9 cellular contexts compared by ENCODE assay signal in the genomic region with DNA sequence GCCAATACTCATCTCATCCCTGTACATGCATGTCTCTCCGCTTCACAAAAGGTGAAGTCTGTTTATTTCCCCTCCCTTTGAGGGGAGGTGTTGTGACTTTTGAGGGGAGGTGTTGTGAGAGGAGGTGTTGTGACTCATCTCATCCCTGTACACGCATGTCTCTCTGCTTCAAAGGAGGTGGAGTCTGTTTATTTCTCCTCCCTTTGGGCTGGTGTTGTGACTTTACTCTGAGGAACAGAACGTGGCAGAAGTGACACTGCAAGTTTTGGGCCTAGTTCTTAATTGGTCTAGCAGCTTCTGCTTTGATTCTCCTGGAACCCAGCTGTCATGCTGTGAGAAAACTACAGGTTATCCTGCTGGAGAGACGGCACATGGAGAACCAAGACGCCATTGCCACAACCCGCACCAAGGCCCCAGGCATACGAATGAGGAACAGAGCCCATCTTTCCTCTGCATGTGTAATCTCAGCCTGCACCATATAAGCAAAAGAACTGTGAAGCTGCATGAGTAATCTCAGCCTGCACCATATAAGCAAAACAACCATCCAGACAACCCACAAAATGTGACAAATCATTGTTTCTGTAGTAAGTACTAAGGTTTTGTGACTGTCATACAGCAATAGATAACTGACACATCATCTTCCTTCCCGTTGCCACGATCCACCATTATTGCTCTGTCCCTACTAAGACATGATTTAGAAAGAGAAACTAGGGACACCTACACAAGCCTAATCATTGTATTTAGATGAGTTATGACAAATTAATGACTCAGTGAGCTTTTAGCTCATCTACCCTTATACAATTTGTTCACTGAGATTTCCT. TPM values are rescaled to one million over a fixed set of nuclear protein-coding genes. Genes with fewer than 3 reads are reported as not detected.
DNase-seq lines count a peak whose midpoint lies in the region; ATAC-seq and TF ChIP-seq lines count a peak whose summit lies in the region.
"Had no signal": no experiment of that assay in that cellular context is flagged by ENCODE, and none has a peak within 500 bp of the region (broad histone marks: within the 10 kb centered on the region; RNA-seq: fewer than 3 reads in every experiment).

No MANE protein-coding gene starts in this region.

- H3K36me3 ChIP-seq in CD8-positive, alpha-beta T cell (ENCODE audit: insufficient read depth, low read length): peaks cover 5% of the 10 kb centered on the region

- CTCF ChIA-PET in CD8-positive, alpha-beta T cell (lab: Charles Lee): interaction anchor here (1.6 to 1.8 kb wide), 2 partner anchors 30 to 475 kb away, joined by 4 to 5 read pairs; partner anchors contain the start of gene GALNT4

- no peaks in the 10 kb centered on the region for H3K9me3 ChIP-seq in CD8-positive, alpha-beta T cell (ENCODE audit: low read length)

- H3K4me1 Mint-ChIP-seq in CD8-positive, alpha-beta T cell (ENCODE audit: low read depth): peaks cover 8% of the 10 kb centered on the region
- H3K4me1 Mint-ChIP-seq in T-helper 2 cell treated with Interferon-gamma antibody and Interleukin-4, amounts not matched to agents 5 μg/mL and 100 μg/mL, for 36 hours (ENCODE audit: low read depth): peaks cover 19% of the 10 kb centered on the region
- H3K4me1 Mint-ChIP-seq in immature natural killer cell: peaks cover 16 to 33% of the 10 kb centered on the region in 2 donors

- no peaks in the 10 kb centered on the region for H3K4me1 ChIP-seq in CD8-positive, alpha-beta T cell (ENCODE audit: insufficient read depth, low read length)

- H3K27me3 Mint-ChIP-seq in CD8-positive, alpha-beta T cell (ENCODE audit: low read depth): no peaks in the 10 kb centered on the region
- H3K27me3 Mint-ChIP-seq in T-helper 2 cell treated with Interferon-gamma antibody and Interleukin-4, amounts not matched to agents 5 μg/mL and 100 μg/mL, for 36 hours (ENCODE audit: low read depth): no peaks in the 10 kb centered on the region
- H3K27me3 Mint-ChIP-seq in immature natural killer cell (ENCODE audit: low read depth in 3 of 3): peaks cover 0 to 7% (median 0%) of the 10 kb centered on the region in 3 donors

- H3K27ac ChIP-seq in CD8-positive, alpha-beta T cell (ENCODE audit: low read depth, low read length): no peak overlapping the region

- no peak for DNase-seq in CD8-positive, alpha-beta T cell
- peak; percentile 72 for DNase-seq in T-helper 2 cell treated with Interferon-gamma antibody and Interleukin-4, amounts not matched to agents 5 μg/mL and 100 μg/mL, for 36 hours (ENCODE audit: low spot score)
- DNase-seq in immature natural killer cell (peak in 1 of 3 donors; percentile 50), NCI-H526 treated with DMSO at 0.1 percent for 48 hours (lab: John Stamatoyannopoulos, UW) (no peak), NCI-H1694 treated with DMSO at 0.1 percent for 48 hours (lab: John Stamatoyannopoulos, UW) (no peak)
- no peak for DNase-seq in effector CD8-positive, alpha-beta T cell (lab: John Stamatoyannopoulos, UW)

- POLR2A ChIA-PET in CD8-positive, alpha-beta T cell (lab: Charles Lee): no interaction called here

- H3K27me3 ChIP-seq in CD8-positive, alpha-beta T cell (ENCODE audit: insufficient read depth, low read length): no peaks in the 10 kb centered on the region

- no peaks in the 10 kb centered on the region for H3K9me3 Mint-ChIP-seq in CD8-positive, alpha-beta T cell
- H3K9me3 Mint-ChIP-seq in T-helper 2 cell treated with Interferon-gamma antibody and Interleukin-4, amounts not matched to agents 5 μg/mL and 100 μg/mL, for 36 hours: no peaks in the 10 kb centered on the region
- H3K9me3 Mint-ChIP-seq in immature natural killer cell: no peaks in the 10 kb centered on the region

- H3K27ac Mint-ChIP-seq in CD8-positive, alpha-beta T cell: peak overlapping the region; percentile 58
- peak overlapping the region; percentile 80 for H3K27ac Mint-ChIP-seq in T-helper 2 cell treated with Interferon-gamma antibody and Interleukin-4, amounts not matched to agents 5 μg/mL and 100 μg/mL, for 36 hours
- peak overlapping the region; percentile 30 to 82 (median 50) for H3K27ac Mint-ChIP-seq in immature natural killer cell

- H3K4me3 Mint-ChIP-seq in CD8-positive, alpha-beta T cell: no peak overlapping the region
- H3K4me3 Mint-ChIP-seq in T-helper 2 cell treated with Interferon-gamma antibody and Interleukin-4, amounts not matched to agents 5 μg/mL and 100 μg/mL, for 36 hours: peak overlapping the region; percentile 25
- H3K4me3 Mint-ChIP-seq in immature natural killer cell: peak overlapping the region in 1 of 5 donors; percentile 59

- TF ChIP-seq CTCF in CD8-positive, alpha-beta T cell (IDR thresholded peaks at IDR 0.05): no peak

- peak; percentile 66 for ATAC-seq in CD8-positive, alpha-beta T cell
- ATAC-seq in GM21515 (IDR thresholded peaks at IDR 0.05; ENCODE audit: unreplicated experiment): peak; percentile 59
- no peak for ATAC-seq in HG03135 (IDR thresholded peaks at IDR 0.05; ENCODE audit: unreplicated experiment)

- intact Hi-C loops in CD8-positive, alpha-beta T cell (cut with DNase I, micrococcal nuclease): no loop called here

- no peak overlapping the region for H3K4me3 ChIP-seq in CD8-positive, alpha-beta T cell (ENCODE audit: low read depth, low read length)
- H3K4me3 ChIP-seq: skin epidermis had no signal

- H3K36me3 Mint-ChIP-seq in CD8-positive, alpha-beta T cell: peaks cover 48% of the 10 kb centered on the region
- H3K36me3 Mint-ChIP-seq in T-helper 2 cell treated with Interferon-gamma antibody and Interleukin-4, amounts not matched to agents 5 μg/mL and 100 μg/mL, for 36 hours (ENCODE audit: low read depth): peaks cover 28% of the 10 kb centered on the region
- peaks cover 15 to 37% (median 16%) of the 10 kb centered on the region in 3 donors for H3K36me3 Mint-ChIP-seq in immature natural killer cell

RNA-seq across cellular contexts. Expression of gene GALNT4, which starts 30.0 kb away (rescaled TPM):
- total RNA-seq in CD8-positive, alpha-beta T cell: 1 to 10 TPM; 4.6 to 5.3 TPM
- 1 to 10 TPM; 3.4 to 9.7 (median 3.6) TPM for polyA plus RNA-seq in immature natural killer cell

RNA-seq across cellular contexts. Expression of gene POC1B, which starts 31.2 kb away (rescaled TPM):
- total RNA-seq in CD8-positive, alpha-beta T cell: 10 to 100 TPM in 1 of 2 experiments, 1 to 10 TPM in 1; 9.3 to 14.2 TPM
- polyA plus RNA-seq in immature natural killer cell: 10 to 100 TPM; 57.0 to 85.1 (median 57.9) TPM
